ENCODE assay signal across 8 cellular contexts in genomic region chr5:32942225-32942989, GRCh38.
A peak's percentile ranks its signal among the peaks of the same experiment; 100 is the strongest.
DNase-seq lines count a peak whose midpoint lies in the region; ATAC-seq and TF ChIP-seq lines count a peak whose summit lies in the region.

No MANE protein-coding gene starts in this region.

- H3K9me3 Mint-ChIP-seq in immature natural killer cell = peaks cover 0 to 3% (median 0%) of the 10 kb centered on the region in 6 donors

- no peak for TF ChIP-seq POLR2A in thyroid gland (IDR thresholded peaks at IDR 0.05)

- no peaks in the 10 kb centered on the region for H3K36me3 Mint-ChIP-seq in immature natural killer cell

- TF ChIP-seq CTCF in C4-2B (conservative IDR thresholded peaks at IDR 0.05) (peak; percentile 83), thyroid gland (IDR thresholded peaks at IDR 0.05) (peak in 3 of 6 experiments; percentile 5 to 13 (median 12))

- no peak overlapping the region for H3K27ac Mint-ChIP-seq in immature natural killer cell

- peaks cover 0 to 2% (median 0%) of the 10 kb centered on the region in 3 donors for H3K27me3 Mint-ChIP-seq in immature natural killer cell (ENCODE audit: low read depth in 3 of 3)

- WGBS in thyroid gland, 2 donors = 81 to 85% methylated on average over 6 of the region's 6 CpGs

- H3K4me3 Mint-ChIP-seq in immature natural killer cell = no peak overlapping the region

- DNase-seq in RPMI8226 (peak; percentile 40), immature natural killer cell (peak; percentile 3 to 12 (median 8)), COR-L47 (lab: John Stamatoyannopoulos, UW) (no peak), NCI-H345 (lab: John Stamatoyannopoulos, UW) (no peak), thyroid gland (no peak)

- H3K4me3 ChIP-seq in thyroid gland (replicated peaks in 1 of 3) = no peak overlapping the region

- ATAC-seq in GM18868 (IDR thresholded peaks at IDR 0.05; ENCODE audit: unreplicated experiment) = peak; percentile 98
- ATAC-seq in HG03354 (IDR thresholded peaks at IDR 0.05; ENCODE audit: poor library complexity, severe bottlenecking, unreplicated experiment) = peak; percentile 91

- H3K4me1 ChIP-seq in thyroid gland = no peaks in the 10 kb centered on the region

- H3K27me3 ChIP-seq in thyroid gland = no peaks in the 10 kb centered on the region

- intact Hi-C loops in thyroid gland (cut with DNase I) = no loop called here

- no peaks in the 10 kb centered on the region for H3K9me3 ChIP-seq in thyroid gland

- no peaks in the 10 kb centered on the region for H3K4me1 Mint-ChIP-seq in immature natural killer cell

- no peaks in the 10 kb centered on the region for H3K36me3 ChIP-seq in thyroid gland

- H3K27ac ChIP-seq in C4-2B (no peak overlapping the region), thyroid gland (no peak overlapping the region)

Comparison
In these comparisons a context has a peak if more than half of its experiments do, and no peak if none do; other contexts are left out.
1. DNase-seq: peak in RPMI8226 (single experiment) and immature natural killer cell (3 of 3); none in COR-L47 (single experiment), NCI-H345 (single experiment) and thyroid gland (0 of 2).